15 cellular contexts compared by ENCODE assay signal in the genomic region with DNA sequence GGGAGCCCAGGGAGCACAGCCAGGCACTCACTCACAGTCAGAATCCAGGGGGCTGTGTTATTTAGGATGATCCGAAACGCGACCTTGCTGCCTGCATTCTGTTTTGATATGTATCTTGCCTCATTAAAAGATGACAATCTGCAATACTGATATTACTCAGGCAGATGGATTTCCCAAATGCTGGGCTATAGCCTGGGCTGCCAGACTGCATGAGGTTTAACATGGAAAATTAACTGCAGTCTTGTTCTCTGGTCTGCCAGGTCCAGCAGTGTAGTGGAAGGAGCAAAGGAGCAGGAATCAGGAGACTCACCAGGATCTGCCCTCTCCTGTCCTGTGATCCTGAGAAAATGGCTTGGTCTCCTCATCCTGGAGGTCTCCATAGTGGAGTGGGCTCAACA.
A peak's percentile ranks its signal among the peaks of the same experiment; 100 is the strongest.
DNase-seq lines count a peak whose midpoint lies in the region; ATAC-seq and TF ChIP-seq lines count a peak whose summit lies in the region.
"Had no signal": no experiment of that assay in that cellular context is flagged by ENCODE, and none has a peak within 500 bp of the region (broad histone marks: within the 10 kb centered on the region; RNA-seq: fewer than 3 reads in every experiment).

No MANE protein-coding gene starts in this region.

- H3K27me3 Mint-ChIP-seq in brain, result no peaks in the 10 kb centered on the region
- H3K27me3 Mint-ChIP-seq: CD4-positive, CD25-positive, alpha-beta regulatory T cell had no signal

- H3K4me3 ChIP-seq in Panc1 (ENCODE audit: low read depth in 2 of 2, low read length in 2 of 2), result no peak overlapping the region
- H3K4me3 ChIP-seq: GM12878, GM23248, HAP-1 had no signal

- H3K4me3 Mint-ChIP-seq in brain, result peak overlapping the region in 2 of 5 experiments; percentile 70 to 79
- H3K4me3 Mint-ChIP-seq: B cell; CD4-positive, CD25-positive, alpha-beta regulatory T cell; CD8-positive, alpha-beta memory T cell had no signal

- BruUV-seq in Panc1 (replicated peaks; lab: Mats Ljungman, UMichigan), result no TSS peak

- TF ChIP-seq CTCF in Panc1 (IDR thresholded peaks at IDR 0.05) (no peak), brain (conservative IDR thresholded peaks at IDR 0.05) (no peak)

- intact Hi-C loops in Panc1 (cut with micrococcal nuclease; ENCODE audit: unreplicated experiment) (loop anchor here (5.0 kb wide), 1 partner anchor 103 kb away; no protein-coding TSS in a partner anchor), left ventricle myocardium superior (cut with micrococcal nuclease) (no loop called here)

- peaks cover 50% of the 10 kb centered on the region for H3K4me1 Mint-ChIP-seq in brain
- H3K4me1 Mint-ChIP-seq: B cell; CD4-positive, CD25-positive, alpha-beta regulatory T cell; CD8-positive, alpha-beta memory T cell had no signal

- H3K9me3 Mint-ChIP-seq in brain, result no peaks in the 10 kb centered on the region
- H3K9me3 Mint-ChIP-seq: CD4-positive, CD25-positive, alpha-beta regulatory T cell; CD8-positive, alpha-beta memory T cell had no signal

- ATAC-seq in Panc1 (0 out of 2 replicates have a peak, but pooled peaks have one; percentile 21), HG03039 (IDR thresholded peaks at IDR 0.05; ENCODE audit: unreplicated experiment) (no peak), left ventricle myocardium superior (no peak), HG02970 (IDR thresholded peaks at IDR 0.05; ENCODE audit: low FRiP score, unreplicated experiment) (no peak)

- no peaks in the 10 kb centered on the region for H3K36me3 Mint-ChIP-seq in brain
- H3K36me3 Mint-ChIP-seq: CD4-positive, CD25-positive, alpha-beta regulatory T cell; CD8-positive, alpha-beta memory T cell had no signal

- H3K9me3 ChIP-seq in Panc1 (ENCODE audit: control insufficient read depth, insufficient read depth, low read depth, low read length), result no peaks in the 10 kb centered on the region
- H3K9me3 ChIP-seq: HAP-1 had no signal

- POLR2A ChIA-PET in Panc1 (lab: Charles Lee), result no interaction called here

- CTCF ChIA-PET in Panc1 (lab: Charles Lee), result interaction anchor here (0.9 kb wide), 1 partner anchor 46 kb away, joined by 3 read pairs; no protein-coding TSS in a partner anchor

- H3K36me3 ChIP-seq in Panc1 (ENCODE audit: control insufficient read depth, insufficient read depth, low read length), result no peaks in the 10 kb centered on the region
- H3K36me3 ChIP-seq: HAP-1 had no signal

- peak overlapping the region; percentile 31 to 97 (median 90) for H3K27ac Mint-ChIP-seq in brain
- H3K27ac Mint-ChIP-seq: B cell; CD4-positive, CD25-positive, alpha-beta regulatory T cell; CD8-positive, alpha-beta memory T cell had no signal

- no peak overlapping the region for H3K27ac ChIP-seq in Panc1 (ENCODE audit: low read length)
- peak overlapping the region; percentile 24 for H3K27ac ChIP-seq in substantia nigra (ENCODE audit: low read depth, low read length, poor library complexity, severe bottlenecking)
- H3K27ac ChIP-seq: GM23248, HL-60 had no signal

- peak; percentile 55 for DNase-seq in DMS 273 (lab: John Stamatoyannopoulos, UW; ENCODE audit: unreplicated experiment)
- DNase-seq in Panc1 (ENCODE audit: low read depth, low spot score), result no peak
- DNase-seq in substantia nigra (lab: John Stamatoyannopoulos, UW), result no peak
- DNase-seq in left ventricle myocardium superior, result no peak
- DNase-seq: DMS79 treated with DMSO at 0.1 percent for 48 hours had no signal

- peaks cover 6% of the 10 kb centered on the region; the same call in 1 of the 2 replicates for H3K27me3 ChIP-seq in Panc1 (ENCODE audit: control insufficient read depth, insufficient read depth, low read length)

- H3K4me1 ChIP-seq in Panc1 (ENCODE audit: control insufficient read depth, insufficient read depth, low read length), result no peaks in the 10 kb centered on the region
- H3K4me1 ChIP-seq: HAP-1 had no signal

- in situ Hi-C loops in Panc1 (cut with HindIII; ENCODE audit: low pct_unique_long_range_greater_than_20kb, low sequenced_read_pairs), result no loop called here
